ENCODE assay signal across 8 cellular contexts in genomic region chr19:41263850-41264580, GRCh38. TPM values are rescaled to one million over a fixed set of nuclear protein-coding genes. Genes with fewer than 3 reads are reported as not detected.
DNase-seq lines count a peak whose midpoint lies in the region; ATAC-seq lines count a peak whose summit lies in the region.

Gene HNRNPUL1, plus strand, starts transcription at chr19:41264372. Its CDS starts 132 bp downstream, at chr19:41264504.

- DNase-seq in COR-L47 (lab: John Stamatoyannopoulos, UW) (peak; percentile 99), HT1080 (ENCODE audit: low read depth) (peak; percentile 100), NOMO-1 treated with DMSO at 0.1 percent for 48 hours (lab: John Stamatoyannopoulos, UW; ENCODE audit: unreplicated experiment) (peak; percentile 99), lung microvascular endothelial cell (ENCODE audit: low read depth in 2 of 2) (peak; percentile 100)
- peak; percentile 98 for DNase-seq in activated CD8-positive, alpha-beta memory T cell treated with anti-CD3 and anti-CD28 coated beads for 4 hours (ENCODE audit: low read depth in 2 of 2)
- peak; percentile 99 for DNase-seq in effector memory CD4-positive, alpha-beta T cell
- DNase-seq in stimulated activated CD4-positive, alpha-beta T cell treated with anti-CD3 and anti-CD28 coated beads, TNF-alpha, amount 100 ng/mL, for 48 hours (ENCODE audit: low read depth in 3 of 3): peak; percentile 98

- peaks cover 18% of the 10 kb centered on the region for H3K4me1 ChIP-seq in effector memory CD4-positive, alpha-beta T cell (ENCODE audit: control insufficient read depth, insufficient read depth, low read length, poor library complexity, severe bottlenecking)

- peak; percentile 59 for ATAC-seq in GM21360 (IDR thresholded peaks at IDR 0.05; ENCODE audit: unreplicated experiment)

- H3K27me3 ChIP-seq in effector memory CD4-positive, alpha-beta T cell (replicated peaks; ENCODE audit: control insufficient read depth, insufficient read depth, low read length, poor library complexity, severe bottlenecking): no peaks in the 10 kb centered on the region

- H3K27ac ChIP-seq in effector memory CD4-positive, alpha-beta T cell (ENCODE audit: insufficient read depth, low read length, poor library complexity, severe bottlenecking): peak within 1 kb of the TSS; percentile 100

- peak within 1 kb of the TSS; percentile 79 for H3K4me3 ChIP-seq in effector memory CD4-positive, alpha-beta T cell (ENCODE audit: insufficient read depth, low read depth, low read length, poor library complexity, severe bottlenecking)

- H3K36me3 ChIP-seq in effector memory CD4-positive, alpha-beta T cell (ENCODE audit: control insufficient read depth, insufficient read depth, low read length): peaks cover 11% of the 10 kb centered on the region

- H3K9me3 ChIP-seq in effector memory CD4-positive, alpha-beta T cell (ENCODE audit: control insufficient read depth, low read length): no peaks in the 10 kb centered on the region

RNA-seq across cellular contexts. Expression of gene HNRNPUL1, which starts in this region (rescaled TPM):
- 160 and 187 TPM in 2 replicates for total RNA-seq in HT1080 (2014; rRNA removed; shearing (Covaris generic))
- polyA plus RNA-seq in HT1080 (2015; cell fraction: cytosol; rRNA removed): 205 and 230 TPM in 2 replicates
- polyA plus RNA-seq in HT1080 (2015; cell fraction: nucleus; rRNA removed): 171 and 172 TPM in 2 replicates
- total RNA-seq in lung microvascular endothelial cell: 42.1 and 53.0 TPM in 2 replicates

Comparison
In these comparisons a context has a peak if more than half of its experiments do, and no peak if none do; other contexts are left out.
1. Peak in every context shown above with its lines: DNase-seq, ATAC-seq, H3K4me3 ChIP-seq and H3K27ac ChIP-seq.